9 cellular contexts compared by ENCODE assay signal in genomic region chr19:8517551-8518442, GRCh38. TPM values are rescaled to one million over a fixed set of nuclear protein-coding genes. Genes with fewer than 3 reads are reported as not detected.
DNase-seq lines count a peak whose midpoint lies in the region; ATAC-seq, FAIRE-seq and TF ChIP-seq lines count a peak whose summit lies in the region.
"Had no signal": no experiment of that assay in that cellular context is flagged by ENCODE, and none has a peak within 500 bp of the region (broad histone marks: within the 10 kb centered on the region; RNA-seq: fewer than 3 reads in every experiment).

No MANE protein-coding gene starts in this region.

- H3K9me2 ChIP-seq in PC-3 (replicated peaks; ENCODE audit: low read length): no peaks in the 10 kb centered on the region

- no peaks in the 10 kb centered on the region for H3K79me2 ChIP-seq in PC-3 (ENCODE audit: low read length)

- WGBS in small intestine, 3 donors: 40 to 43% (median 42%) methylated on average over 10 of the region's 10 CpGs

- ATAC-seq in HG03280 (IDR thresholded peaks at IDR 0.05; ENCODE audit: unreplicated experiment) (no peak), PC-3 (no peak)

- no peaks in the 10 kb centered on the region for H3K9me3 Mint-ChIP-seq in T-helper 2 cell treated with Interferon-gamma antibody and Interleukin-4, amounts not matched to agents 5 μg/mL and 100 μg/mL, for 36 hours

- no peak overlapping the region for H3K4me3 ChIP-seq in HEK293 (ENCODE audit: low read depth, low read length)
- no peak overlapping the region for H3K4me3 ChIP-seq in colonic mucosa
- no peak overlapping the region for H3K4me3 ChIP-seq in small intestine (ENCODE audit: low read depth in 1 of 2, low read length in 2 of 2)
- H3K4me3 ChIP-seq in PC-3 (ENCODE audit: low read length): no peak overlapping the region

- H3K27me3 ChIP-seq in colonic mucosa (no peaks in the 10 kb centered on the region), small intestine (ENCODE audit: control insufficient read depth in 2 of 2, insufficient read depth in 2 of 2, low read length in 2 of 2) (no peaks in the 10 kb centered on the region), PC-3 (ENCODE audit: low read length) (no peaks in the 10 kb centered on the region)

- H4K20me1 ChIP-seq in PC-3 (ENCODE audit: low read length): no peaks in the 10 kb centered on the region

- no TSS peak for BruUV-seq in PC-3 (replicated peaks; lab: Mats Ljungman, UMichigan)

- no peak overlapping the region for H2AFZ ChIP-seq in PC-3 (ENCODE audit: low read length)

- H3K36me3 ChIP-seq in HEK293 (ENCODE audit: control insufficient read depth in 2 of 2, insufficient read depth in 1 of 2, low read length in 2 of 2) (peaks cover 0 to under 1% of the 10 kb centered on the region in 2 experiments; a peak in 1 of 3 replicates), colonic mucosa (no peaks in the 10 kb centered on the region), small intestine (ENCODE audit: control insufficient read depth in 2 of 2, insufficient read depth in 2 of 2, low read length in 2 of 2) (peaks cover 0 to 2% of the 10 kb centered on the region in 2 donors), PC-3 (ENCODE audit: low read depth, low read length) (no peaks in the 10 kb centered on the region)

- peaks cover 42% of the 10 kb centered on the region for H3K4me1 Mint-ChIP-seq in T-helper 2 cell treated with Interferon-gamma antibody and Interleukin-4, amounts not matched to agents 5 μg/mL and 100 μg/mL, for 36 hours (ENCODE audit: low read depth)

- CTCF ChIA-PET in HEK293 (lab: Yijun Ruan, JAX): interaction anchor here (0.6 to 1.3 kb wide), 3 partner anchors 12 to 128 kb away, joined by 3 to 4 read pairs (median 3); partner anchors contain the start of gene RAB11B
- CTCF ChIA-PET in PC-3 (lab: Charles Lee): interaction anchor here (0.5 kb wide), 1 partner anchor 63 kb away, joined by 9 read pairs; no protein-coding TSS in a partner anchor

- H3F3A ChIP-seq in PC-3 (ENCODE audit: low read length, unreplicated experiment): no peaks in the 10 kb centered on the region

- H3K4me2 ChIP-seq in PC-3 (ENCODE audit: low read length): no peak overlapping the region

- no peaks in the 10 kb centered on the region for H3K27me3 Mint-ChIP-seq in T-helper 2 cell treated with Interferon-gamma antibody and Interleukin-4, amounts not matched to agents 5 μg/mL and 100 μg/mL, for 36 hours (ENCODE audit: low read depth)

- H3K9ac ChIP-seq in colonic mucosa (ENCODE audit: low read depth in 2 of 2, low read length in 2 of 2) (peak overlapping the region in 1 of 2 donors; percentile 24), PC-3 (ENCODE audit: low read length) (no peak overlapping the region)

- intact Hi-C loops in colonic mucosa (cut with DNase I) (no loop called here), PC-3 (cut with micrococcal nuclease) (no loop called here)

- peaks cover 43% of the 10 kb centered on the region for H3K36me3 Mint-ChIP-seq in T-helper 2 cell treated with Interferon-gamma antibody and Interleukin-4, amounts not matched to agents 5 μg/mL and 100 μg/mL, for 36 hours (ENCODE audit: low read depth)

- FAIRE-seq in small intestine (lab: Jason Lieb, UNC): no peak

- peaks cover 7% of the 10 kb centered on the region; the same call in 1 of the 2 replicates for H3K4me1 ChIP-seq in HEK293 (ENCODE audit: control insufficient read depth, insufficient read depth, low read length)
- H3K4me1 ChIP-seq in colonic mucosa: peaks cover 6% of the 10 kb centered on the region
- no peaks in the 10 kb centered on the region for H3K4me1 ChIP-seq in small intestine (ENCODE audit: control insufficient read depth in 2 of 2, insufficient read depth in 1 of 2, low read depth in 1 of 2, low read length in 1 of 2)
- H3K4me1 ChIP-seq in PC-3 (ENCODE audit: insufficient read depth, low read length): peaks cover 7% of the 10 kb centered on the region

- POLR2A ChIA-PET in HEK293 (lab: Yijun Ruan, JAX) (no interaction called here), PC-3 (lab: Charles Lee; ENCODE audit: unreplicated experiment) (no interaction called here)

- no peak overlapping the region for H3K27ac ChIP-seq in HEK293 (ENCODE audit: extremely low read depth, low read depth, low read length)
- peak overlapping the region; percentile 14 for H3K27ac ChIP-seq in colonic mucosa
- peak overlapping the region; percentile 0 to 86 for H3K27ac ChIP-seq in small intestine (ENCODE audit: low read depth in 1 of 2, low read length in 1 of 2)
- H3K27ac ChIP-seq in PC-3 (ENCODE audit: low read length): no peak overlapping the region

- TF ChIP-seq CTCF in HEK293 (tag by site-specific recombination; IDR thresholded peaks at IDR 0.05): no peak
- no peak for TF ChIP-seq CTCF in colonic mucosa (IDR thresholded peaks at IDR 0.05)
- no peak for TF ChIP-seq CTCF in PC-3 (conservative IDR thresholded peaks at IDR 0.05; ENCODE audit: low read depth, low read length)

- peak overlapping the region; percentile 99 for H3K27ac Mint-ChIP-seq in T-helper 2 cell treated with Interferon-gamma antibody and Interleukin-4, amounts not matched to agents 5 μg/mL and 100 μg/mL, for 36 hours

- no peaks in the 10 kb centered on the region for H3K9me3 ChIP-seq in HEK293 (ENCODE audit: control insufficient read depth, insufficient read depth, low read depth, low read length)
- H3K9me3 ChIP-seq in colonic mucosa: no peaks in the 10 kb centered on the region
- H3K9me3 ChIP-seq in small intestine (ENCODE audit: control insufficient read depth, low read depth): no peaks in the 10 kb centered on the region
- no peaks in the 10 kb centered on the region for H3K9me3 ChIP-seq in PC-3 (ENCODE audit: low read length)

- peak overlapping the region; percentile 81 for H3K4me3 Mint-ChIP-seq in T-helper 2 cell treated with Interferon-gamma antibody and Interleukin-4, amounts not matched to agents 5 μg/mL and 100 μg/mL, for 36 hours

- DNase-seq in T-helper 2 cell treated with Interferon-gamma antibody and Interleukin-4, amounts not matched to agents 5 μg/mL and 100 μg/mL, for 36 hours (ENCODE audit: low spot score): peak; percentile 49
- DNase-seq in colonic mucosa (no peak), small intestine (no peak), NCI-H1092 (lab: John Stamatoyannopoulos, UW) (no peak), PC-3 (no peak), HK-2 (ENCODE audit: unreplicated experiment) (no peak)
- DNase-seq: NCI-H1105 treated with DMSO at 0.1 percent for 48 hours had no signal

TF ChIP-seq in HEK293, 187 proteins besides CTCF, POLR2A, EP300 and RAD21:
- no peak for TF ChIP-seq ZNF610 (tag by site-specific recombination; IDR thresholded peaks at IDR 0.05; ENCODE audit: borderline replicate concordance)
- no peak for TF ChIP-seq ZNF707 (tag by site-specific recombination; IDR thresholded peaks at IDR 0.05)
- no peak for TF ChIP-seq ZNF280C (tag by site-specific recombination; IDR thresholded peaks at IDR 0.05)
- TF ChIP-seq TCF7L2 (IDR thresholded peaks at IDR 0.05; ENCODE audit: borderline replicate concordance, low read depth, low read length): no peak
- TF ChIP-seq YY2 (tag by site-specific recombination; IDR thresholded peaks at IDR 0.05): no peak
- no peak for TF ChIP-seq ZNF211 (tag by site-specific recombination; IDR thresholded peaks at IDR 0.05; ENCODE audit: low read depth)
- peak; percentile 29; the same call in 1 of the 2 replicates for TF ChIP-seq ZBTB17 (tag by site-specific recombination; IDR thresholded peaks at IDR 0.05)
- peak; percentile 16; the same call in 1 of the 2 replicates for TF ChIP-seq ZNF600 (tag by site-specific recombination; IDR thresholded peaks at IDR 0.05)
- peak; percentile 74 for TF ChIP-seq ZSCAN4 (tag by site-specific recombination; IDR thresholded peaks at IDR 0.05)
- peak; percentile 93 for TF ChIP-seq ZNF121 (tag by site-specific recombination; IDR thresholded peaks at IDR 0.05)

RNA-seq across cellular contexts. Expression of gene ZNF414, which starts 3.8 kb away (rescaled TPM):
- total RNA-seq in colonic mucosa (10 to 100 TPM; 19.5 to 31.9 TPM), PC-3 (2014; rRNA removed) (4.6 and 4.7 TPM in 2 replicates)
- 10 to 100 TPM in 2 of 3 donors, 1 to 10 TPM in 1; 6.5 to 28.2 (median 12.7) TPM for polyA plus RNA-seq in small intestine

RNA-seq across cellular contexts. Expression of gene PRAM1, which starts 15.4 kb away (rescaled TPM):
- total RNA-seq in colonic mucosa: under 1 TPM; 0.49 to 0.96 TPM
- under 1 TPM; 0.45 to 0.81 (median 0.69) TPM for polyA plus RNA-seq in small intestine
- total RNA-seq in PC-3 (2014; rRNA removed): 0.52 TPM in 1 of 2 replicates, not detected in the other

RNA-seq across cellular contexts. Expression of gene MYO1F, which starts 59.4 kb away (rescaled TPM):
- total RNA-seq in colonic mucosa (1 to 10 TPM; 4.7 to 9.1 TPM), PC-3 (2014; rRNA removed) (2.0 TPM in 1 of 2 replicates, not detected in the other)
- polyA plus RNA-seq in small intestine: 1 to 10 TPM; 1.3 to 6.4 (median 5.7) TPM

Comparison
In these comparisons a context has a peak if more than half of its experiments do, and no peak if none do; other contexts are left out.
1. H3K27ac ChIP-seq: peak in colonic mucosa (single experiment) and small intestine (2 of 2); none in HEK293 (single experiment) and PC-3 (single experiment).